ENCODE assay signal across 2 cellular contexts in genomic region chr1:32198237-32199042, GRCh38.
TF ChIP-seq lines count a peak whose summit lies in the region.

No MANE protein-coding gene starts in this region.

TF ChIP-seq in HEK293, 187 proteins besides CTCF, POLR2A, EP300 and RAD21:
- peak; percentile 80 for TF ChIP-seq ZNF341 (tag by site-specific recombination; IDR thresholded peaks at IDR 0.05; ENCODE audit: low read depth)
- no peak for TF ChIP-seq ZNF394 (tag by site-specific recombination; IDR thresholded peaks at IDR 0.05; ENCODE audit: borderline replicate concordance)
- TF ChIP-seq ZBTB26 (tag by site-specific recombination; optimal IDR thresholded peaks at IDR 0.05), result no peak
- TF ChIP-seq, protein P1, sequence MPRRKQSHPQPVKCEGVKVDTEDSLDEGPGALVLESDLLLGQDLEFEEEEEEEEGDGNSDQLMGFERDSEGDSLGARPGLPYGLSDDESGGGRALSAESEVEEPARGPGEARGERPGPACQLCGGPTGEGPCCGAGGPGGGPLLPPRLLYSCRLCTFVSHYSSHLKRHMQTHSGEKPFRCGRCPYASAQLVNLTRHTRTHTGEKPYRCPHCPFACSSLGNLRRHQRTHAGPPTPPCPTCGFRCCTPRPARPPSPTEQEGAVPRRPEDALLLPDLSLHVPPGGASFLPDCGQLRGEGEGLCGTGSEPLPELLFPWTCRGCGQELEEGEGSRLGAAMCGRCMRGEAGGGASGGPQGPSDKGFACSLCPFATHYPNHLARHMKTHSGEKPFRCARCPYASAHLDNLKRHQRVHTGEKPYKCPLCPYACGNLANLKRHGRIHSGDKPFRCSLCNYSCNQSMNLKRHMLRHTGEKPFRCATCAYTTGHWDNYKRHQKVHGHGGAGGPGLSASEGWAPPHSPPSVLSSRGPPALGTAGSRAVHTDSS (tag by site-specific recombination; IDR thresholded peaks at IDR 0.05), result no peak
- TF ChIP-seq PRDM10 (tag by site-specific recombination; IDR thresholded peaks at IDR 0.05), result peak; percentile 84
- TF ChIP-seq ZEB2 (tag by site-specific recombination; IDR thresholded peaks at IDR 0.05), result peak; percentile 23; the same call in 1 of the 2 replicates

TF ChIP-seq in K562, 482 proteins besides CTCF, POLR2A, EP300 and RAD21 (continues in another document):
- TF ChIP-seq CCNT2 (IDR thresholded peaks at IDR 0.05; ENCODE audit: borderline replicate concordance, extremely low read depth, insufficient read length, low read depth, low read length), result no peak
- no peak for TF ChIP-seq ZFP1 (CRISPR knock-in tag; IDR thresholded peaks at IDR 0.05)
- TF ChIP-seq ZNF212 (CRISPR knock-in tag; IDR thresholded peaks at IDR 0.05), result no peak
- TF ChIP-seq ZNF316 (IDR thresholded peaks at IDR 0.05), result no peak
- no peak for TF ChIP-seq L3MBTL2 (IDR thresholded peaks at IDR 0.05)
- no peak for TF ChIP-seq DPF2 (IDR thresholded peaks at IDR 0.05)
- 0 out of 2 replicates have a peak, but pooled peaks have one; percentile 25 for TF ChIP-seq ZBTB9 (CRISPR knock-in tag; IDR thresholded peaks at IDR 0.05)
- TF ChIP-seq STAT6 (CRISPR knock-in tag; IDR thresholded peaks at IDR 0.05), result no peak
- peak; percentile 37 for TF ChIP-seq POLR2B (IDR thresholded peaks at IDR 0.05; ENCODE audit: low read depth, partially characterized antibody)
- TF ChIP-seq MYC (IDR thresholded peaks at IDR 0.05; ENCODE audit: low read depth, low read length), result no peak
- 0 out of 2 replicates have a peak, but pooled peaks have one; percentile 21 for TF ChIP-seq MYC (CRISPR knock-in tag; IDR thresholded peaks at IDR 0.05; ENCODE audit: borderline replicate concordance, low read depth)
- TF ChIP-seq POLR2H (tag; IDR thresholded peaks at IDR 0.05; ENCODE audit: low read depth), result 0 out of 2 replicates have a peak, but pooled peaks have one; percentile 11
- 0 out of 2 replicates have a peak, but pooled peaks have one; percentile 37 for TF ChIP-seq KAT7 (CRISPR knock-in tag; IDR thresholded peaks at IDR 0.05; ENCODE audit: borderline replicate concordance)
- TF ChIP-seq PKNOX1 (IDR thresholded peaks at IDR 0.05), result no peak
- TF ChIP-seq BRCA1 (IDR thresholded peaks at IDR 0.05), result no peak
- no peak for TF ChIP-seq BRCA1 (CRISPR knock-in tag; IDR thresholded peaks at IDR 0.05)
- TF ChIP-seq SAFB2 (IDR thresholded peaks at IDR 0.05; ENCODE audit: borderline replicate concordance, low read depth, low read length, severe bottlenecking), result no peak
- TF ChIP-seq MAX (CRISPR knock-in tag; IDR thresholded peaks at IDR 0.05), result peak; percentile 22; the same call in 1 of the 2 replicates
- no peak for TF ChIP-seq NFRKB (IDR thresholded peaks at IDR 0.05; ENCODE audit: low read depth)
- TF ChIP-seq, protein P2, sequence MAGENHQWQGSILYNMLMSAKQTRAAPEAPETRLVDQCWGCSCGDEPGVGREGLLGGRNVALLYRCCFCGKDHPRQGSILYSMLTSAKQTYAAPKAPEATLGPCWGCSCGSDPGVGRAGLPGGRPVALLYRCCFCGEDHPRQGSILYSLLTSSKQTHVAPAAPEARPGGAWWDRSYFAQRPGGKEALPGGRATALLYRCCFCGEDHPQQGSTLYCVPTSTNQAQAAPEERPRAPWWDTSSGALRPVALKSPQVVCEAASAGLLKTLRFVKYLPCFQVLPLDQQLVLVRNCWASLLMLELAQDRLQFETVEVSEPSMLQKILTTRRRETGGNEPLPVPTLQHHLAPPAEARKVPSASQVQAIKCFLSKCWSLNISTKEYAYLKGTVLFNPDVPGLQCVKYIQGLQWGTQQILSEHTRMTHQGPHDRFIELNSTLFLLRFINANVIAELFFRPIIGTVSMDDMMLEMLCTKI (IDR thresholded peaks at IDR 0.05; ENCODE audit: partially characterized antibody), result no peak
- no peak for TF ChIP-seq RFX7 (CRISPR knock-in tag; IDR thresholded peaks at IDR 0.05)
- TF ChIP-seq SUPT5H (IDR thresholded peaks at IDR 0.05), result peak; percentile 67
- TF ChIP-seq MAZ (CRISPR knock-in tag; conservative IDR thresholded peaks at IDR 0.05 in 1 of 2, IDR thresholded peaks at IDR 0.05 in 1 of 2), result no peak
- peak; percentile 89 for TF ChIP-seq HBP1 (CRISPR knock-in tag; IDR thresholded peaks at IDR 0.05)
- no peak for TF ChIP-seq ARID3A (IDR thresholded peaks at IDR 0.05; ENCODE audit: borderline replicate concordance, low read depth, low read length)
- TF ChIP-seq OTX1 (CRISPR knock-in tag; IDR thresholded peaks at IDR 0.05), result peak; percentile 68; the same call in 1 of the 2 replicates
- TF ChIP-seq SMARCA4 (IDR thresholded peaks at IDR 0.05), result no peak
- TF ChIP-seq, protein P3, sequence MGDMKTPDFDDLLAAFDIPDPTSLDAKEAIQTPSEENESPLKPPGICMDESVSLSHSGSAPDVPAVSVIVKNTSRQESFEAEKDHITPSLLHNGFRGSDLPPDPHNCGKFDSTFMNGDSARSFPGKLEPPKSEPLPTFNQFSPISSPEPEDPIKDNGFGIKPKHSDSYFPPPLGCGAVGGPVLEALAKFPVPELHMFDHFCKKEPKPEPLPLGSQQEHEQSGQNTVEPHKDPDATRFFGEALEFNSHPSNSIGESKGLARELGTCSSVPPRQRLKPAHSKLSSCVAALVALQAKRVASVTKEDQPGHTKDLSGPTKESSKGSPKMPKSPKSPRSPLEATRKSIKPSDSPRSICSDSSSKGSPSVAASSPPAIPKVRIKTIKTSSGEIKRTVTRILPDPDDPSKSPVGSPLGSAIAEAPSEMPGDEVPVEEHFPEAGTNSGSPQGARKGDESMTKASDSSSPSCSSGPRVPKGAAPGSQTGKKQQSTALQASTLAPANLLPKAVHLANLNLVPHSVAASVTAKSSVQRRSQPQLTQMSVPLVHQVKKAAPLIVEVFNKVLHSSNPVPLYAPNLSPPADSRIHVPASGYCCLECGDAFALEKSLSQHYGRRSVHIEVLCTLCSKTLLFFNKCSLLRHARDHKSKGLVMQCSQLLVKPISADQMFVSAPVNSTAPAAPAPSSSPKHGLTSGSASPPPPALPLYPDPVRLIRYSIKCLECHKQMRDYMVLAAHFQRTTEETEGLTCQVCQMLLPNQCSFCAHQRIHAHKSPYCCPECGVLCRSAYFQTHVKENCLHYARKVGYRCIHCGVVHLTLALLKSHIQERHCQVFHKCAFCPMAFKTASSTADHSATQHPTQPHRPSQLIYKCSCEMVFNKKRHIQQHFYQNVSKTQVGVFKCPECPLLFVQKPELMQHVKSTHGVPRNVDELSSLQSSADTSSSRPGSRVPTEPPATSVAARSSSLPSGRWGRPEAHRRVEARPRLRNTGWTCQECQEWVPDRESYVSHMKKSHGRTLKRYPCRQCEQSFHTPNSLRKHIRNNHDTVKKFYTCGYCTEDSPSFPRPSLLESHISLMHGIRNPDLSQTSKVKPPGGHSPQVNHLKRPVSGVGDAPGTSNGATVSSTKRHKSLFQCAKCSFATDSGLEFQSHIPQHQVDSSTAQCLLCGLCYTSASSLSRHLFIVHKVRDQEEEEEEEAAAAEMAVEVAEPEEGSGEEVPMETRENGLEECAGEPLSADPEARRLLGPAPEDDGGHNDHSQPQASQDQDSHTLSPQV (IDR thresholded peaks at IDR 0.05), result no peak
- no peak for TF ChIP-seq CTBP1 (IDR thresholded peaks at IDR 0.05; ENCODE audit: borderline replicate concordance)
- TF ChIP-seq ZNF79 (CRISPR knock-in tag; IDR thresholded peaks at IDR 0.05; ENCODE audit: low read depth), result no peak
- TF ChIP-seq ZBTB26 (CRISPR knock-in tag; IDR thresholded peaks at IDR 0.05), result 0 out of 2 replicates have a peak, but pooled peaks have one; percentile 54
- TF ChIP-seq, protein P4, sequence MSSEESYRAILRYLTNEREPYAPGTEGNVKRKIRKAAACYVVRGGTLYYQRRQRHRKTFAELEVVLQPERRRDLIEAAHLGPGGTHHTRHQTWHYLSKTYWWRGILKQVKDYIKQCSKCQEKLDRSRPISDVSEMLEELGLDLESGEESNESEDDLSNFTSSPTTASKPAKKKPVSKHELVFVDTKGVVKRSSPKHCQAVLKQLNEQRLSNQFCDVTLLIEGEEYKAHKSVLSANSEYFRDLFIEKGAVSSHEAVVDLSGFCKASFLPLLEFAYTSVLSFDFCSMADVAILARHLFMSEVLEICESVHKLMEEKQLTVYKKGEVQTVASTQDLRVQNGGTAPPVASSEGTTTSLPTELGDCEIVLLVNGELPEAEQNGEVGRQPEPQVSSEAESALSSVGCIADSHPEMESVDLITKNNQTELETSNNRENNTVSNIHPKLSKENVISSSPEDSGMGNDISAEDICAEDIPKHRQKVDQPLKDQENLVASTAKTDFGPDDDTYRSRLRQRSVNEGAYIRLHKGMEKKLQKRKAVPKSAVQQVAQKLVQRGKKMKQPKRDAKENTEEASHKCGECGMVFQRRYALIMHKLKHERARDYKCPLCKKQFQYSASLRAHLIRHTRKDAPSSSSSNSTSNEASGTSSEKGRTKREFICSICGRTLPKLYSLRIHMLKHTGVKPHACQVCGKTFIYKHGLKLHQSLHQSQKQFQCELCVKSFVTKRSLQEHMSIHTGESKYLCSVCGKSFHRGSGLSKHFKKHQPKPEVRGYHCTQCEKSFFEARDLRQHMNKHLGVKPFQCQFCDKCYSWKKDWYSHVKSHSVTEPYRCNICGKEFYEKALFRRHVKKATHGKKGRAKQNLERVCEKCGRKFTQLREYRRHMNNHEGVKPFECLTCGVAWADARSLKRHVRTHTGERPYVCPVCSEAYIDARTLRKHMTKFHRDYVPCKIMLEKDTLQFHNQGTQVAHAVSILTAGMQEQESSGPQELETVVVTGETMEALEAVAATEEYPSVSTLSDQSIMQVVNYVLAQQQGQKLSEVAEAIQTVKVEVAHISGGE (CRISPR knock-in tag; IDR thresholded peaks at IDR 0.05), result no peak
- 0 out of 2 replicates have a peak, but pooled peaks have one; percentile 22 for TF ChIP-seq GABPB1 (CRISPR knock-in tag; IDR thresholded peaks at IDR 0.05)
- no peak for TF ChIP-seq ZNF3 (CRISPR knock-in tag; IDR thresholded peaks at IDR 0.05)
- TF ChIP-seq FOS (IDR thresholded peaks at IDR 0.05; ENCODE audit: extremely low read depth, insufficient read length), result no peak
- peak; percentile 87; the same call in 1 of the 2 replicates for TF ChIP-seq POLR2AphosphoS2 (IDR thresholded peaks at IDR 0.05; ENCODE audit: low read length)
